8 cellular contexts compared by ENCODE assay signal in genomic region chr10:69051303-69051702, GRCh38.
DNase-seq lines count a peak whose midpoint lies in the region; ATAC-seq lines count a peak whose summit lies in the region.

No MANE protein-coding gene starts in this region.

- ATAC-seq in GM21529 (IDR thresholded peaks at IDR 0.05; ENCODE audit: unreplicated experiment) (peak; percentile 56), HG02970 (IDR thresholded peaks at IDR 0.05; ENCODE audit: low FRiP score, unreplicated experiment) (no peak)
- no peak for ATAC-seq in activated CD4-positive, CD25-positive, alpha-beta regulatory T cell treated with anti-CD3 and anti-CD28 coated beads, Interleukin-2, amount 50 U/mL, for 24 hours

- DNase-seq in AG20443 (ENCODE audit: low spot score) (peak; percentile 36), SKM-1 treated with dmso at 0.1 percent for 144 hours (lab: John Stamatoyannopoulos, UW; ENCODE audit: unreplicated experiment) (peak; percentile 74), iris pigment epithelial cell (ENCODE audit: low read depth) (peak; percentile 39), NCI-H187 treated with DMSO at 0.1 percent for 48 hours (lab: John Stamatoyannopoulos, UW) (no peak), OCI-M2 (lab: John Stamatoyannopoulos, UW; ENCODE audit: unreplicated experiment) (no peak)

Comparison
In these comparisons a context has a peak if more than half of its experiments do, and no peak if none do; other contexts are left out.
1. DNase-seq: peak in AG20443 (single experiment), SKM-1 treated with dmso at 0.1 percent for 144 hours (single experiment) and iris pigment epithelial cell (single experiment); none in NCI-H187 treated with DMSO at 0.1 percent for 48 hours (single experiment) and OCI-M2 (single experiment).